ENCODE assay signal across 8 cellular contexts in the genomic region with DNA sequence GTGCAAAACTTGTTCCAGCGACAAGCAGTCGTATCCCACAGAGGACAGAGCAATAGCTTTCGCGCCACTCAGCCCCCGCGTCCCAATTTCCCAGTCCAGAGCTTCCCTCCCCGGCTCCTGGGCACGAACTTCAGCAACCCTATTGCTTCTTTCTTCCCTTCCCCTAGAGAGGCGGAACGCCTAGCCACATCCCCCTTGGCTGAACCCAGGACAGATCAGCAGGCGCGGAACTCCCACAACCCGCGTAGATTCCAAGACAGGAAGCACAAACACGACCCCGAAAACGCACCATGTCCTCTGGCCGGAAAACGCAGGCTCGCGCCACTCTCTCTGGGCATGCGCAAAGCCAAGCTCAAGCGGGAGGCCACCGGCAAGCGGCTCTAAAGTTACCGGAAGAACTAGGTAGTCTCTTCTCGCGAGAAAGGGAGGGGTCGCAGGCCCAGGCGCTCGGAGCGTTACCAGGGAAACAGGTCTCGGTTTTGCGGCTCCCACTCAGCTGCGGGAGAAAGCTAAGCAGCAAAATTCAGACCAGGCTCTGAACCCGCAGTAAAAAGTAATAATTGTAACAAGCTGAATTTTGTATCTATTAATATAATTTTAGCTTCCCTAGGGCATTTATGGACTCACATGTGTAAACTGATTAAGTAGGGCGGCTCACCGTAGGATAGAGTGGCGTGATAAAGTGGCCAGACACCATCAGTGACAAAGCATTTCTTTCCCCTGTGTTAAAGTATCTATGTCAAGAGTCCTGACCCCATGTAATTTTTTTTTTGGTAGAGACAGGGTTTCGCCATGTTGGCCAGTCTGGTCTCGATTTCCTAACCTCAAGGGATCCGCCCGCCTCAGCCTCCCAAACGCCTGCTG. TPM values are rescaled to one million over a fixed set of nuclear protein-coding genes. Genes with fewer than 3 reads are reported as not detected.
A peak's percentile ranks its signal among the peaks of the same experiment; 100 is the strongest.
DNase-seq lines count a peak whose midpoint lies in the region; ATAC-seq and TF ChIP-seq lines count a peak whose summit lies in the region.

A gene (minus strand): TSS at position 323 of the 864 bp plus-strand sequence. CDS start 31 bp downstream, at position 292.

- peak in 1 of 6 experiments; percentile 15 for TF ChIP-seq CTCF in esophagus squamous epithelium (IDR thresholded peaks at IDR 0.05)

- intact Hi-C loops in esophagus squamous epithelium (cut with DNase I), result no loop called here

- H4K20me1 ChIP-seq in Karpas-422 (ENCODE audit: insufficient read depth, low read depth, low read length), result no peaks in the 10 kb centered on the region

- peak; percentile 99 for DNase-seq in DMS79 treated with DMSO at 0.1 percent for 48 hours (lab: John Stamatoyannopoulos, UW)
- peak; percentile 99 for DNase-seq in Karpas-422
- peak; percentile 100 for DNase-seq in RKO (ENCODE audit: low spot score)
- peak; percentile 89 for DNase-seq in activated T-helper 1 cell treated with Interleukin-2 at 50 U/mL for 16 hours (ENCODE audit: low read depth)
- DNase-seq in esophagus squamous epithelium (lab: John Stamatoyannopoulos, UW), result peak; percentile 75
- peak; percentile 100 for DNase-seq in myocyte (ENCODE audit: low read depth)
- DNase-seq in stimulated activated CD8-positive, alpha-beta memory T cell treated with anti-CD3 and anti-CD28 coated beads, Interleukin-7, amount 100 ng/mL, for 48 hours (ENCODE audit: extremely low read depth in 1 of 2, low read depth in 1 of 2), result peak; percentile 88 to 95

- 13 to 22% methylated on average over 22 to 31 of the region's 44 CpGs for whole genome bisulfite sequencing in esophagus squamous epithelium, 2 donors

- peak within 1 kb of the TSS; percentile 91 for H2AFZ ChIP-seq in Karpas-422 (ENCODE audit: low read length)

- H3K4me1 ChIP-seq in Karpas-422 (ENCODE audit: low read length), result peaks cover 17% of the 10 kb centered on the region
- peaks cover 5 to 13% (median 8%) of the 10 kb centered on the region in 3 donors for H3K4me1 ChIP-seq in esophagus squamous epithelium

- H3K9me2 ChIP-seq in Karpas-422 (replicated peaks; ENCODE audit: insufficient read depth, low read length), result no peaks in the 10 kb centered on the region

- H3K27ac ChIP-seq in Karpas-422 (ENCODE audit: low read length) (peak within 1 kb of the TSS; percentile 78), esophagus squamous epithelium (peak within 1 kb of the TSS; percentile 90 to 96 (median 90))

- peak; percentile 92 for ATAC-seq in GM21825 (IDR thresholded peaks at IDR 0.05; ENCODE audit: unreplicated experiment)

- H3K9me3 ChIP-seq in Karpas-422 (ENCODE audit: low read length) (no peaks in the 10 kb centered on the region), esophagus squamous epithelium (no peaks in the 10 kb centered on the region)

- H3K27me3 ChIP-seq in Karpas-422 (ENCODE audit: low read length) (no peaks in the 10 kb centered on the region), esophagus squamous epithelium (no peaks in the 10 kb centered on the region)

- H3K36me3 ChIP-seq in Karpas-422 (ENCODE audit: insufficient read depth, low read length), result peaks cover 31% of the 10 kb centered on the region
- peaks cover 0 to 35% (median 7%) of the 10 kb centered on the region in 3 donors for H3K36me3 ChIP-seq in esophagus squamous epithelium

- H3K4me3 ChIP-seq in Karpas-422 (ENCODE audit: low read length) (peak within 1 kb of the TSS; percentile 99), esophagus squamous epithelium (peak within 1 kb of the TSS; percentile 60 to 93 (median 77))

- H3K4me2 ChIP-seq in Karpas-422 (ENCODE audit: low read depth, low read length, poor library complexity, severe bottlenecking), result peak within 1 kb of the TSS; percentile 82

- peaks cover 40% of the 10 kb centered on the region for H3K79me2 ChIP-seq in Karpas-422 (ENCODE audit: low read length)

- peak within 1 kb of the TSS; percentile 98 for H3K9ac ChIP-seq in Karpas-422 (ENCODE audit: low read length)

- peak in 2 of 4 donors; percentile 48 to 60 for TF ChIP-seq POLR2A in esophagus squamous epithelium (IDR thresholded peaks at IDR 0.05)

RNA-seq across cellular contexts. Expression of the gene that starts here (rescaled TPM):
- total RNA-seq in Karpas-422 (2014; rRNA removed; shearing (Covaris generic); ENCODE audit: low replicate concordance), result 20.9 and 68.9 TPM in 2 replicates
- total RNA-seq in esophagus squamous epithelium (10 to 100 TPM in 1 of 4 donors, 1 to 10 TPM in 3; 3.5 to 11.3 (median 8.8) TPM), myocyte (17.2 and 20.2 TPM in 2 replicates)
- 12.8 TPM for polyA plus RNA-seq in myocyte (2012)

Comparison
In these comparisons a context has a peak if more than half of its experiments do, and no peak if none do; other contexts are left out.
1. Peak in every context shown above with its lines: DNase-seq, ATAC-seq, H3K4me3 ChIP-seq and H3K27ac ChIP-seq.